15 cellular contexts compared by ENCODE assay signal in the genomic region with DNA sequence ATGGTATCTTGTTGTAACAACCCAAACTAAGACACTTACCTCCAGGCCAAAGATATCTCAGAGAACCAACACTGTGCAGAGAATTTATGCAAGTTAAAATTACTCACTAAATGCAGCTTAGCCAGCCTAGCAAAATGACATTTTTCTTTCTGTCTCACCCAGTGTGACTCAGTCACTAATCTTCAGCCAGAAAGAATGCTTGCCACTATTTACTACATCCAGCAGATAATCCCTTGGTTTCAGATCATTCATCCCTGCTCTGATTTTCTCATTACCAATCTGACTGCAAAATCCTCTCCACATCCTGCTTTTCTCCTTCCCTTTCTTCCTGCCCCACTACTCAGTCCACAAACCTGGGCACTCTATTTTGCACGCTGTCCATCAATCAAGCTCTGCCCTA.
DNase-seq lines count a peak whose midpoint lies in the region; ATAC-seq and TF ChIP-seq lines count a peak whose summit lies in the region.
"Had no signal": no experiment of that assay in that cellular context is flagged by ENCODE, and none has a peak within 500 bp of the region (broad histone marks: within the 10 kb centered on the region; RNA-seq: fewer than 3 reads in every experiment).

No MANE protein-coding gene starts in this region.

- no peak overlapping the region for H2AFZ ChIP-seq in trophoblast cell (ENCODE audit: insufficient read depth, low read length, poor library complexity)
- H2AFZ ChIP-seq: parathyroid adenoma had no signal

- H3K27ac ChIP-seq in trophoblast cell (ENCODE audit: low read depth, low read length), result no peak overlapping the region
- H3K27ac ChIP-seq: parathyroid adenoma, thyroid gland, VCaP had no signal

- TF ChIP-seq CTCF in fibroblast of pulmonary artery (IDR thresholded peaks at IDR 0.05; ENCODE audit: low read length, missing control alignments), result no peak

- WGBS in trophoblast cell (ENCODE audit: extremely low coverage, insufficient coverage, insufficient read length), result no CpG with 5 or more reads among the region's 1 CpG

- no peaks in the 10 kb centered on the region for H3K79me2 ChIP-seq in trophoblast cell (ENCODE audit: control insufficient read depth, insufficient read depth, low read length, poor library complexity)

- H4K91ac ChIP-seq in trophoblast cell (ENCODE audit: low read depth, low read length), result no peak overlapping the region

- no peak overlapping the region for H2BK12ac ChIP-seq in trophoblast cell (ENCODE audit: low read length)

- H3K79me1 ChIP-seq in trophoblast cell (ENCODE audit: low read length), result no peaks in the 10 kb centered on the region

- H3K36me3 ChIP-seq in adipocyte (ENCODE audit: control insufficient read depth, insufficient read depth, low read length, severe bottlenecking), result no peaks in the 10 kb centered on the region
- no peaks in the 10 kb centered on the region for H3K36me3 ChIP-seq in trophoblast cell (ENCODE audit: control insufficient read depth in 1 of 2, insufficient read depth in 2 of 2, low read length in 2 of 2)
- H3K36me3 ChIP-seq: thyroid gland had no signal

- H4K12ac ChIP-seq in trophoblast cell (ENCODE audit: low read depth, low read length), result no peak overlapping the region

- no peak overlapping the region for H3K27ac Mint-ChIP-seq in stimulated activated naive CD8-positive, alpha-beta T cell treated with anti-CD3 and anti-CD28 coated beads, Interleukin-15, amount 100 ng/mL, for 72 hours
- H3K27ac Mint-ChIP-seq: activated naive CD4-positive, alpha-beta T cell treated with anti-CD3 and anti-CD28 coated beads, Interleukin-2, amount 50 U/mL, for 24 hours had no signal

- H3K4ac ChIP-seq in trophoblast cell (ENCODE audit: low read depth, low read length), result no peak overlapping the region

- no peak overlapping the region for H2BK120ac ChIP-seq in trophoblast cell (ENCODE audit: insufficient read depth, low read length, poor library complexity)

- ATAC-seq in HG02763 (IDR thresholded peaks at IDR 0.05; ENCODE audit: unreplicated experiment), result no peak
- ATAC-seq in stimulated activated naive CD8-positive, alpha-beta T cell treated with anti-CD3 and anti-CD28 coated beads, Interleukin-15, amount 100 ng/mL, for 72 hours, result no peak

- no peak overlapping the region for H2AK5ac ChIP-seq in trophoblast cell (ENCODE audit: low read length)

- peaks cover 0 to 6% of the 10 kb centered on the region in 2 donors for H3K9me3 Mint-ChIP-seq in stimulated activated naive CD8-positive, alpha-beta T cell treated with anti-CD3 and anti-CD28 coated beads, Interleukin-15, amount 100 ng/mL, for 72 hours
- H3K9me3 Mint-ChIP-seq: activated naive CD4-positive, alpha-beta T cell treated with anti-CD3 and anti-CD28 coated beads, Interleukin-2, amount 50 U/mL, for 24 hours had no signal

- H3K9me3 ChIP-seq in adipocyte (ENCODE audit: control insufficient read depth, low read length), result no peaks in the 10 kb centered on the region
- peaks cover 2% of the 10 kb centered on the region for H3K9me3 ChIP-seq in trophoblast cell (ENCODE audit: insufficient read depth, low read depth, low read length)
- H3K9me3 ChIP-seq: SK-N-SH, thyroid gland had no signal

- peaks cover 25% of the 10 kb centered on the region for H3K4me1 ChIP-seq in adipocyte (ENCODE audit: control insufficient read depth, insufficient read depth, low read length)
- H3K4me1 ChIP-seq in trophoblast cell (ENCODE audit: control insufficient read depth in 1 of 2, insufficient read depth in 2 of 2, low read length in 2 of 2), result no peaks in the 10 kb centered on the region
- H3K4me1 ChIP-seq: parathyroid adenoma had no signal

- H3K27me3 Mint-ChIP-seq in stimulated activated naive CD8-positive, alpha-beta T cell treated with anti-CD3 and anti-CD28 coated beads, Interleukin-15, amount 100 ng/mL, for 72 hours, result no peaks in the 10 kb centered on the region

- H3K27me3 ChIP-seq in adipocyte (replicated peaks; ENCODE audit: control insufficient read depth, insufficient read depth, low read length), result no peaks in the 10 kb centered on the region
- H3K27me3 ChIP-seq in trophoblast cell (ENCODE audit: insufficient read depth, low read length), result no peaks in the 10 kb centered on the region
- H3K27me3 ChIP-seq: thyroid gland had no signal

- H4K8ac ChIP-seq in trophoblast cell (ENCODE audit: low read depth, low read length), result no peak overlapping the region

- no peak overlapping the region for H2BK5ac ChIP-seq in trophoblast cell (ENCODE audit: low read depth, low read length, poor library complexity)

- no peaks in the 10 kb centered on the region for H3K4me1 Mint-ChIP-seq in stimulated activated naive CD8-positive, alpha-beta T cell treated with anti-CD3 and anti-CD28 coated beads, Interleukin-15, amount 100 ng/mL, for 72 hours
- H3K4me1 Mint-ChIP-seq: activated naive CD4-positive, alpha-beta T cell treated with anti-CD3 and anti-CD28 coated beads, Interleukin-2, amount 50 U/mL, for 24 hours had no signal

- H3K4me2 ChIP-seq in trophoblast cell (ENCODE audit: low read length), result no peak overlapping the region
- H3K4me2 ChIP-seq: SK-N-SH had no signal

- no peak overlapping the region for H3K14ac ChIP-seq in trophoblast cell (ENCODE audit: low read length)

- no peak overlapping the region for H3K23ac ChIP-seq in trophoblast cell (ENCODE audit: low read length)

- H3K4me3 ChIP-seq in adipocyte (ENCODE audit: low read length) (no peak overlapping the region), fibroblast of pulmonary artery (replicated peaks; ENCODE audit: low read depth, low read length) (no peak overlapping the region), trophoblast cell (ENCODE audit: low read depth, low read length) (no peak overlapping the region)
- H3K4me3 ChIP-seq: thyroid gland had no signal

- no peak overlapping the region for H3K4me3 Mint-ChIP-seq in stimulated activated naive CD8-positive, alpha-beta T cell treated with anti-CD3 and anti-CD28 coated beads, Interleukin-15, amount 100 ng/mL, for 72 hours
- H3K4me3 Mint-ChIP-seq: activated naive CD4-positive, alpha-beta T cell treated with anti-CD3 and anti-CD28 coated beads, Interleukin-2, amount 50 U/mL, for 24 hours had no signal

- no peak overlapping the region for H3K18ac ChIP-seq in trophoblast cell (ENCODE audit: low read length)

- DNase-seq in H4 (ENCODE audit: low spot score) (peak; percentile 4), adipocyte (ENCODE audit: low read depth) (peak; percentile 3), fibroblast of pulmonary artery (ENCODE audit: low read depth) (peak; percentile 48), trophoblast cell (peak; percentile 50 to 85), HT-29 (ENCODE audit: low spot score) (no peak), LoVo (ENCODE audit: low spot score) (no peak)
- DNase-seq in stimulated activated naive CD8-positive, alpha-beta T cell treated with anti-CD3 and anti-CD28 coated beads, Interleukin-15, amount 100 ng/mL, for 72 hours, result no peak
- DNase-seq: DMS53, NCI-H2171, SK-N-SH, thyroid gland had no signal

- no peak overlapping the region for H3K9ac ChIP-seq in adipocyte (ENCODE audit: low read length)
- no peak overlapping the region for H3K9ac ChIP-seq in trophoblast cell (ENCODE audit: low read length)
- H3K9ac ChIP-seq: parathyroid adenoma, SK-N-SH had no signal

Comparison
In these comparisons a context has a peak if more than half of its experiments do, and no peak if none do; other contexts are left out.
1. DNase-seq: peak in H4 (single experiment), adipocyte (single experiment), fibroblast of pulmonary artery (single experiment) and trophoblast cell (2 of 2); none in HT-29 (single experiment), LoVo (single experiment) and stimulated activated naive CD8-positive, alpha-beta T cell treated with anti-CD3 and anti-CD28 coated beads, Interleukin-15, amount 100 ng/mL, for 72 hours (0 of 2).